In genomic region chr11:66438009-66438503, GRCh38 we compare ENCODE assay signal across 9 cellular contexts. TPM values are rescaled to one million over a fixed set of nuclear protein-coding genes. Genes with fewer than 3 reads are reported as not detected.
DNase-seq lines count a peak whose midpoint lies in the region; ATAC-seq, FAIRE-seq and TF ChIP-seq lines count a peak whose summit lies in the region.
"Had no signal": no experiment of that assay in that cellular context is flagged by ENCODE, and none has a peak within 500 bp of the region (broad histone marks: within the 10 kb centered on the region; RNA-seq: fewer than 3 reads in every experiment).

No MANE protein-coding gene starts in this region.

- POLR2A ChIA-PET in HCT116 (lab: Charles Lee) (interaction anchor here (1.0 to 2.1 kb wide), 5 partner anchors 29 to 240 kb away, joined by 3 to 13 read pairs (median 4); partner anchors contain the start of genes DPP3, PELI3 and RBM4B), WTC11 (lab: Charles Lee) (interaction anchor here (0.6 to 1.7 kb wide), 10 partner anchors 9 to 200 kb away, joined by 3 to 14 read pairs (median 5); partner anchors contain the start of genes ACTN3, DPP3, NPAS4 and PELI3)

- H3K4me3 ChIP-seq in HCT116 (replicated peaks in 1 of 2; ENCODE audit: low read depth in 1 of 2, low read length in 2 of 2): peak overlapping the region; percentile 68 to 96
- peak overlapping the region; percentile 83 for H3K4me3 ChIP-seq in iPS DF 6.9 (ENCODE audit: low read length)

- WGBS in iPS DF 6.9 (ENCODE audit: insufficient coverage, insufficient read length): no CpG with 5 or more reads among the region's 12 CpGs

- H3K79me2 ChIP-seq in HCT116 (ENCODE audit: insufficient read depth, low read length): peaks cover 16% of the 10 kb centered on the region

- H3K4me3 Mint-ChIP-seq in WTC11: peak overlapping the region; percentile 95
- peak overlapping the region; percentile 85 for H3K4me3 Mint-ChIP-seq in stimulated activated effector memory CD8-positive, alpha-beta T cell treated with anti-CD3 and anti-CD28 coated beads, Interleukin-12 subunit alpha, Interleukin-12 subunit beta, amount 100 ng/mL, for 72 hours

- ATAC-seq in HCT116: peak; percentile 12
- no peak for ATAC-seq in WTC11
- ATAC-seq in stimulated activated effector memory CD8-positive, alpha-beta T cell treated with anti-CD3 and anti-CD28 coated beads, Interleukin-12 subunit alpha, Interleukin-12 subunit beta, amount 100 ng/mL, for 72 hours: no peak
- no peak for ATAC-seq in HG03159 (IDR thresholded peaks at IDR 0.05; ENCODE audit: unreplicated experiment)
- no peak for ATAC-seq in GM18520 (IDR thresholded peaks at IDR 0.05; ENCODE audit: unreplicated experiment)

- TF ChIP-seq CTCF in HCT116 (IDR thresholded peaks at IDR 0.05 in 2 of 3, conservative IDR thresholded peaks at IDR 0.05 in 1 of 3; ENCODE audit: borderline replicate concordance in 1 of 3, insufficient read depth in 1 of 3, low read depth in 2 of 3, low read length in 2 of 3) (no peak), WTC11 (IDR thresholded peaks at IDR 0.05) (no peak)

- peaks cover 14 to 24% of the 10 kb centered on the region in 2 experiments; a peak in 3 of 4 replicates for H3K36me3 ChIP-seq in HCT116 (ENCODE audit: control insufficient read depth in 1 of 2, insufficient read depth in 2 of 2, low read length in 2 of 2)
- H3K36me3 ChIP-seq in iPS DF 6.9 (ENCODE audit: control insufficient read depth, insufficient read depth, low read length): 0 out of 2 replicates have a peak, but pooled peaks cover 4% of the 10 kb centered on the region

- DNase-seq in HCT116 (ENCODE audit: low read depth, low spot score): no peak
- no peak for DNase-seq in WTC11 (ENCODE audit: low spot score)
- DNase-seq in iPS DF 6.9 (ENCODE audit: low read depth, low spot score): no peak
- DNase-seq in stimulated activated effector memory CD8-positive, alpha-beta T cell treated with anti-CD3 and anti-CD28 coated beads, Interleukin-12 subunit alpha, Interleukin-12 subunit beta, amount 100 ng/mL, for 72 hours (ENCODE audit: low spot score in 2 of 2): no peak
- no peak for DNase-seq in LoVo (ENCODE audit: low spot score)
- no peak for DNase-seq in RCC 7860 (ENCODE audit: low spot score)

- CTCF ChIA-PET in HCT116 (lab: Charles Lee): interaction anchor here (0.9 to 1.7 kb wide), 8 partner anchors 8 to 240 kb away, joined by 3 to 17 read pairs (median 6); partner anchors contain the start of genes PELI3 and RBM4B
- CTCF ChIA-PET in WTC11 (lab: Charles Lee): interaction anchor here (0.6 to 3.2 kb wide), 32 partner anchors 9 to 547 kb away, joined by 3 to 52 read pairs (median 10); partner anchors contain the start of genes ACTN3, B4GAT1, CCDC85B and CD248

- peak overlapping the region; percentile 91 for H3K4me2 ChIP-seq in HCT116 (ENCODE audit: low read length)

- H3K27me3 Mint-ChIP-seq in WTC11 (ENCODE audit: low read depth): no peaks in the 10 kb centered on the region; the same call in 1 of the 2 replicates

- H3K27ac ChIP-seq in HCT116 (ENCODE audit: low read depth, low read length) (peak overlapping the region; percentile 85), iPS DF 6.9 (ENCODE audit: low read length) (no peak overlapping the region)

- H3K36me3 Mint-ChIP-seq in WTC11: peaks cover 33% of the 10 kb centered on the region
- H3K36me3 Mint-ChIP-seq in stimulated activated effector memory CD8-positive, alpha-beta T cell treated with anti-CD3 and anti-CD28 coated beads, Interleukin-12 subunit alpha, Interleukin-12 subunit beta, amount 100 ng/mL, for 72 hours: peaks cover 38% of the 10 kb centered on the region

- peak overlapping the region; percentile 97 for H3K9ac ChIP-seq in HCT116 (ENCODE audit: low read length)

- no peak for FAIRE-seq in RCC 7860 (lab: Jason Lieb, UNC)

- no peaks in the 10 kb centered on the region for H4K20me1 ChIP-seq in HCT116 (ENCODE audit: insufficient read depth)

- no peak for TF ChIP-seq RAD21 in HCT116 (IDR thresholded peaks at IDR 0.05; ENCODE audit: low read depth)

- TSS peak; percentile 55 for BruUV-seq in HCT116 (replicated peaks; lab: Mats Ljungman, UMichigan)

- no peaks in the 10 kb centered on the region for H3K27me3 ChIP-seq in HCT116 (ENCODE audit: insufficient read depth, low read length)
- H3K27me3 ChIP-seq in iPS DF 6.9 (ENCODE audit: control insufficient read depth, insufficient read depth, low read length): no peaks in the 10 kb centered on the region

- intact Hi-C loops in HCT116 (cut with micrococcal nuclease): loop anchor here (10.0 kb wide), 2 partner anchors 237 to 397 kb away; partner anchors contain the start of gene RBM4B

- H3K27ac Mint-ChIP-seq in WTC11: peak overlapping the region; percentile 95
- H3K27ac Mint-ChIP-seq in stimulated activated effector memory CD8-positive, alpha-beta T cell treated with anti-CD3 and anti-CD28 coated beads, Interleukin-12 subunit alpha, Interleukin-12 subunit beta, amount 100 ng/mL, for 72 hours: peak overlapping the region; percentile 93

- peaks cover 10% of the 10 kb centered on the region for H3K4me1 Mint-ChIP-seq in WTC11
- peaks cover 25% of the 10 kb centered on the region for H3K4me1 Mint-ChIP-seq in stimulated activated effector memory CD8-positive, alpha-beta T cell treated with anti-CD3 and anti-CD28 coated beads, Interleukin-12 subunit alpha, Interleukin-12 subunit beta, amount 100 ng/mL, for 72 hours

- peaks cover 4 to 15% of the 10 kb centered on the region in 2 experiments; a peak in 3 of 4 replicates for H3K4me1 ChIP-seq in HCT116 (ENCODE audit: control insufficient read depth in 1 of 2, insufficient read depth in 2 of 2, low read length in 2 of 2)
- no peaks in the 10 kb centered on the region for H3K4me1 ChIP-seq in iPS DF 6.9 (ENCODE audit: control insufficient read depth, insufficient read depth, low read length)

- H3K9me3 ChIP-seq in HCT116 (ENCODE audit: control insufficient read depth in 1 of 2, insufficient read depth in 1 of 2, low read depth in 1 of 2, low read length in 2 of 2) (no peaks in the 10 kb centered on the region), iPS DF 6.9 (ENCODE audit: control insufficient read depth, insufficient read depth, low read length) (peaks cover 1% of the 10 kb centered on the region; the same call in 1 of the 2 replicates)

- H2AFZ ChIP-seq in HCT116 (ENCODE audit: low read depth, low read length, poor library complexity, severe bottlenecking): peak overlapping the region; percentile 44

- no peaks in the 10 kb centered on the region for H3K9me2 ChIP-seq in HCT116 (ENCODE audit: insufficient read depth)

- H3K9me3 Mint-ChIP-seq in WTC11: peaks cover 17% of the 10 kb centered on the region
- peaks cover 2% of the 10 kb centered on the region for H3K9me3 Mint-ChIP-seq in stimulated activated effector memory CD8-positive, alpha-beta T cell treated with anti-CD3 and anti-CD28 coated beads, Interleukin-12 subunit alpha, Interleukin-12 subunit beta, amount 100 ng/mL, for 72 hours

- no peak for TF ChIP-seq POLR2A in HCT116 (IDR thresholded peaks at IDR 0.05; ENCODE audit: borderline replicate concordance, extremely low read depth, insufficient read depth, insufficient read length)

- RAD21 ChIA-PET in HCT116 (lab: Charles Lee; ENCODE audit: low non-redundant PET in 1 of 2, low total read pairs in 2 of 2, uncharacterized antibody in 2 of 2, unreplicated experiment in 2 of 2): no interaction called here

TF ChIP-seq in HCT116, 20 proteins besides CTCF, POLR2A, EP300 and RAD21 (continues in another document):
- TF ChIP-seq EGR1 (IDR thresholded peaks at IDR 0.05; ENCODE audit: low read depth) (no peak), POLR2AphosphoS5 (IDR thresholded peaks at IDR 0.05; ENCODE audit: low read depth, low read length) (no peak), TCF7L2 (IDR thresholded peaks at IDR 0.05; ENCODE audit: borderline replicate concordance, extremely low read depth, insufficient read depth, insufficient read length) (no peak)

TF ChIP-seq in WTC11, 78 proteins besides CTCF, POLR2A, EP300 and RAD21 (continues in another document):
- TF ChIP-seq NFYB (CRISPR knock-in tag; conservative IDR thresholded peaks at IDR 0.05; ENCODE audit: low read depth) (no peak), NR1H2 (CRISPR knock-in tag; IDR thresholded peaks at IDR 0.05) (no peak), HMGXB4 (CRISPR knock-in tag; IDR thresholded peaks at IDR 0.05) (no peak)

RNA-seq across cellular contexts. Expression of gene MRPL11, which starts 0.6 kb away (rescaled TPM):
- 126 TPM for total RNA-seq in HCT116 (2021; ENCODE audit: unreplicated experiment)
- 95.0 and 134 TPM in 2 replicates for polyA plus RNA-seq in HCT116 (2012)
- 131 to 137 TPM (median 135 TPM) in 3 replicates for total RNA-seq in WTC11 (2021)

RNA-seq across cellular contexts. Expression of gene NPAS4, which starts 17.2 kb away (rescaled TPM):
- not detected for total RNA-seq in HCT116 (2021; ENCODE audit: unreplicated experiment)
- not detected in 2 replicates for polyA plus RNA-seq in HCT116 (2012)
- 0.27 to 0.79 TPM (median 0.44 TPM) in 3 replicates for total RNA-seq in WTC11 (2021)
- total RNA-seq: lung microvascular endothelial cell had no signal

RNA-seq across cellular contexts. Expression of gene PELI3, which starts 28.6 kb away (rescaled TPM):
- total RNA-seq in HCT116 (2021; ENCODE audit: unreplicated experiment) (12.8 TPM), WTC11 (2021) (6.7 to 7.8 TPM (median 6.8 TPM) in 3 replicates)
- polyA plus RNA-seq in HCT116 (2012): 5.8 and 6.5 TPM in 2 replicates

RNA-seq across cellular contexts. Expression of gene DPP3, which starts 42.2 kb away (rescaled TPM):
- total RNA-seq in HCT116 (2021; ENCODE audit: unreplicated experiment) (55.6 TPM), WTC11 (2021) (77.0 to 86.7 TPM (median 83.4 TPM) in 3 replicates)
- 55.7 and 59.8 TPM in 2 replicates for polyA plus RNA-seq in HCT116 (2012)
